In genomic region chr18:66874812-66875474, GRCh38 we compare ENCODE assay signal across 20 cellular contexts.
DNase-seq lines count a peak whose midpoint lies in the region; ATAC-seq lines count a peak whose summit lies in the region.
"Had no signal": no experiment of that assay in that cellular context is flagged by ENCODE, and none has a peak within 500 bp of the region (broad histone marks: within the 10 kb centered on the region; RNA-seq: fewer than 3 reads in every experiment).

No MANE protein-coding gene starts in this region.

- no peaks in the 10 kb centered on the region for H3K27me3 Mint-ChIP-seq in activated T-cell treated with anti-CD3 and anti-CD28 coated beads, Interleukin-2, amount 50 U/mL, for 72 hours (ENCODE audit: low read depth)
- H3K27me3 Mint-ChIP-seq in activated naive CD8-positive, alpha-beta T cell treated with anti-CD3 and anti-CD28 coated beads for 36 hours, result no peaks in the 10 kb centered on the region
- H3K27me3 Mint-ChIP-seq: CD4-positive, CD25-positive, alpha-beta regulatory T cell; T-helper 17 cell had no signal

- H3K4me1 Mint-ChIP-seq in activated T-cell treated with anti-CD3 and anti-CD28 coated beads, Interleukin-2, amount 50 U/mL, for 72 hours (ENCODE audit: low read depth), result no peaks in the 10 kb centered on the region
- no peaks in the 10 kb centered on the region for H3K4me1 Mint-ChIP-seq in activated naive CD8-positive, alpha-beta T cell treated with anti-CD3 and anti-CD28 coated beads for 36 hours
- H3K4me1 Mint-ChIP-seq: CD4-positive, CD25-positive, alpha-beta regulatory T cell; T-helper 17 cell had no signal

- H3K9me3 Mint-ChIP-seq in activated T-cell treated with anti-CD3 and anti-CD28 coated beads, Interleukin-2, amount 50 U/mL, for 72 hours, result peaks cover 0 to 1% of the 10 kb centered on the region in 2 donors
- no peaks in the 10 kb centered on the region for H3K9me3 Mint-ChIP-seq in activated naive CD8-positive, alpha-beta T cell treated with anti-CD3 and anti-CD28 coated beads for 36 hours

- H3K36me3 Mint-ChIP-seq in activated T-cell treated with anti-CD3 and anti-CD28 coated beads, Interleukin-2, amount 50 U/mL, for 72 hours (ENCODE audit: insufficient read depth in 2 of 2), result no peaks in the 10 kb centered on the region
- H3K36me3 Mint-ChIP-seq in activated naive CD8-positive, alpha-beta T cell treated with anti-CD3 and anti-CD28 coated beads for 36 hours, result no peaks in the 10 kb centered on the region
- H3K36me3 Mint-ChIP-seq: CD4-positive, CD25-positive, alpha-beta regulatory T cell had no signal

- H3K4me3 Mint-ChIP-seq in activated T-cell treated with anti-CD3 and anti-CD28 coated beads, Interleukin-2, amount 50 U/mL, for 72 hours, result no peak overlapping the region
- no peak overlapping the region for H3K4me3 Mint-ChIP-seq in activated naive CD8-positive, alpha-beta T cell treated with anti-CD3 and anti-CD28 coated beads for 36 hours
- H3K4me3 Mint-ChIP-seq: CD4-positive, CD25-positive, alpha-beta regulatory T cell; T-helper 17 cell had no signal

- ATAC-seq in left lobe of liver, result peak; percentile 82
- ATAC-seq in activated T-cell treated with anti-CD3 and anti-CD28 coated beads, Interleukin-2, amount 50 U/mL, for 72 hours (replicated peaks in 1 of 2), result no peak
- no peak for ATAC-seq in GM19023 (IDR thresholded peaks at IDR 0.05; ENCODE audit: unreplicated experiment)
- ATAC-seq: GM12878, SK-N-SH treated with all-trans-retinoic acid at 6 μM for 48 hours, T-helper 17 cell had no signal

- DNase-seq in NCI-H510A treated with DMSO at 0.1 percent for 48 hours (lab: John Stamatoyannopoulos, UW) (peak; percentile 91), NCI-H510A (lab: John Stamatoyannopoulos, UW) (no peak), NCI-H69 (lab: John Stamatoyannopoulos, UW) (peak; percentile 86), left lobe of liver (ENCODE audit: low spot score) (no peak)
- no peak for DNase-seq in activated T-cell treated with anti-CD3 and anti-CD28 coated beads, Interleukin-2, amount 50 U/mL, for 72 hours
- no peak for DNase-seq in activated naive CD8-positive, alpha-beta T cell treated with anti-CD3 and anti-CD28 coated beads for 36 hours
- DNase-seq: CD4-positive, CD25-positive, alpha-beta regulatory T cell; DMS79; EL; GDM1; Kasumi-1; MG63; NCI-H1417 treated with DMSO at 0.1 percent for 48 hours; NCI-H187 treated with DMSO at 0.1 percent for 48 hours; NCI-H446; NCI-H526 treated with DMSO at 0.1 percent for 48 hours; T-helper 17 cell had no signal

- no peak overlapping the region for H3K27ac Mint-ChIP-seq in activated T-cell treated with anti-CD3 and anti-CD28 coated beads, Interleukin-2, amount 50 U/mL, for 72 hours
- H3K27ac Mint-ChIP-seq in activated naive CD8-positive, alpha-beta T cell treated with anti-CD3 and anti-CD28 coated beads for 36 hours, result no peak overlapping the region
- H3K27ac Mint-ChIP-seq: CD4-positive, CD25-positive, alpha-beta regulatory T cell; T-helper 17 cell had no signal

Comparison
In these comparisons a context has a peak if more than half of its experiments do, and no peak if none do; other contexts are left out.
1. DNase-seq: peak in NCI-H510A treated with DMSO at 0.1 percent for 48 hours (single experiment) and NCI-H69 (single experiment); none in NCI-H510A (single experiment), left lobe of liver (single experiment), activated T-cell treated with anti-CD3 and anti-CD28 coated beads, Interleukin-2, amount 50 U/mL, for 72 hours (0 of 2) and activated naive CD8-positive, alpha-beta T cell treated with anti-CD3 and anti-CD28 coated beads for 36 hours (single experiment).